In the genomic region with DNA sequence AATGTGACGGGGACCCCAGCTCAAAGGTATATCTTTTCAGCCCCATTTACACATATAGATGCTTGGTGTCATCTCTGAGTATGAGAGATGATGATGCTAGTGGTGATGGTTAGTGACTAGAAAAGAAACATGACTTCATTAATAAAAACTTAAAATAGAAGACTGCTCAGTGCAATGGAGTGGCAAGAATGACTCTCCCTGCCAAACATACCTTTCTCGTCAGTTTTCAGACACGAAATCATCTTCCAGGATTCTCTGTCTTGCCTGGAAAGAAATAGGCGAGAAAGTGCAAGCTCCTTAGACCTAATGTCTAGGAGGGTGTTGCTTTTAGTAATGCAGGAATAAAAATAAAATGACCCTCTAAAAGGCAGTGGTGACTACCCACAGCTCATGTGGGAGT, we compare ENCODE assay signal across 35 cellular contexts.
DNase-seq lines count a peak whose midpoint lies in the region; ATAC-seq and TF ChIP-seq lines count a peak whose summit lies in the region.
"Had no signal": no experiment of that assay in that cellular context is flagged by ENCODE, and none has a peak within 500 bp of the region (broad histone marks: within the 10 kb centered on the region; RNA-seq: fewer than 3 reads in every experiment).

No MANE protein-coding gene starts in this region.

- no peaks in the 10 kb centered on the region for H3K9me1 ChIP-seq in IMR-90 (ENCODE audit: insufficient read depth, low read length)

- H3K27ac ChIP-seq in IMR-90 (ENCODE audit: insufficient read depth, low read length) = no peak overlapping the region
- H3K27ac ChIP-seq in mesendoderm (ENCODE audit: low read depth, low read length) = no peak overlapping the region
- H3K27ac ChIP-seq: 22Rv1, body of pancreas, foreskin keratinocyte, parathyroid adenoma, right atrium auricular region, spleen had no signal

- no peak overlapping the region; the same call in 1 of the 2 replicates for H3K14ac ChIP-seq in IMR-90 (replicated peaks; ENCODE audit: low read depth, low read length)

- H3K9me3 ChIP-seq in IMR-90 (ENCODE audit: control insufficient read depth, insufficient read depth, low read length) = no peaks in the 10 kb centered on the region
- H3K9me3 ChIP-seq: body of pancreas, right atrium auricular region, spleen had no signal

- intact Hi-C loops in IMR-90 (cut with micrococcal nuclease) = loop anchor here (10.0 kb wide), 1 partner anchor 334 kb away; no protein-coding TSS in a partner anchor

- POLR2A ChIA-PET in IMR-90 (lab: Charles Lee; ENCODE audit: unreplicated experiment) = interaction anchor here (0.6 kb wide), 1 partner anchor 8 kb away, joined by 4 read pairs; no protein-coding TSS in a partner anchor

- H3K4me3 ChIP-seq in IMR-90 (ENCODE audit: insufficient read depth, low read depth, low read length) = no peak overlapping the region
- H3K4me3 ChIP-seq in epithelial cell of proximal tubule (ENCODE audit: low read depth, low read length) = no peak overlapping the region
- no peak overlapping the region for H3K4me3 ChIP-seq in mesendoderm (ENCODE audit: low read length)
- H3K4me3 ChIP-seq: body of pancreas, GM23338, right atrium auricular region, spleen had no signal

- H3K36me3 Mint-ChIP-seq in activated naive CD8-positive, alpha-beta T cell treated with anti-CD3 and anti-CD28 coated beads for 36 hours = no peaks in the 10 kb centered on the region
- H3K36me3 Mint-ChIP-seq: CD8-positive, alpha-beta T cell; memory B cell had no signal

- CTCF ChIA-PET in IMR-90 (lab: Yijun Ruan, JAX) = interaction anchor here (0.7 kb wide), 1 partner anchor 230 kb away, joined by 3 read pairs; no protein-coding TSS in a partner anchor

- H4K5ac ChIP-seq in IMR-90 (ENCODE audit: low read depth, low read length) (no peak overlapping the region), mesendoderm (ENCODE audit: low read length) (no peak overlapping the region)

- no peak overlapping the region for H2AFZ ChIP-seq in IMR-90 (replicated peaks; ENCODE audit: low read length, poor library complexity)
- H2AFZ ChIP-seq: GM23338, parathyroid adenoma had no signal

- H3K56ac ChIP-seq in IMR-90 (ENCODE audit: extremely low read depth, insufficient read depth, low read length) (no peak overlapping the region), mesendoderm (ENCODE audit: low read length) (no peak overlapping the region)

- no TSS peak for BruUV-seq in IMR-90 (replicated peaks; lab: Mats Ljungman, UMichigan)

- H3K9ac ChIP-seq in IMR-90 (ENCODE audit: low read depth, low read length) (no peak overlapping the region), mesendoderm (ENCODE audit: low read length) (no peak overlapping the region)
- H3K9ac ChIP-seq: parathyroid adenoma had no signal

- no peak overlapping the region; the same call in 2 of the 3 replicates for H2BK15ac ChIP-seq in IMR-90 (ENCODE audit: low read depth, low read length)
- H2BK15ac ChIP-seq in mesendoderm (replicated peaks; ENCODE audit: low read depth) = no peak overlapping the region

- TF ChIP-seq CTCF in IMR-90 (conservative IDR thresholded peaks at IDR 0.05; ENCODE audit: low read depth, low read length) = no peak
- TF ChIP-seq CTCF in epithelial cell of proximal tubule (conservative IDR thresholded peaks at IDR 0.05; ENCODE audit: low read depth, low read length) = no peak

- dilution Hi-C loops in IMR-90 (cut with HindIII; ENCODE audit: low sequenced_read_pairs, unreplicated experiment) = no loop called here

- H2BK120ac ChIP-seq in IMR-90 (ENCODE audit: low read depth, low read length) (peak overlapping the region; percentile 84; the same call in 1 of the 2 replicates), mesendoderm (ENCODE audit: low read depth, low read length) (no peak overlapping the region)

- no peaks in the 10 kb centered on the region for H3K9me3 Mint-ChIP-seq in activated naive CD8-positive, alpha-beta T cell treated with anti-CD3 and anti-CD28 coated beads for 36 hours
- H3K9me3 Mint-ChIP-seq: activated naive CD8-positive, alpha-beta T cell treated with anti-CD3 and anti-CD28 coated beads, Interleukin-2, amount 50 U/mL, for 24 hours; CD8-positive, alpha-beta T cell; endodermal cell; GM23338; memory B cell; neural crest cell; T-helper 1 cell treated with Interleukin-12 subunit alpha and Interleukin-12 subunit beta and Interleukin-4 antibody, amounts not matched to agents 30 μg/mL and 1 μg/mL, for 36 hours had no signal

- H3K4ac ChIP-seq in IMR-90 (ENCODE audit: low read depth, low read length) (no peak overlapping the region), mesendoderm (ENCODE audit: low read depth, low read length) (no peak overlapping the region)

- no peak for TF ChIP-seq POLR2A in IMR-90 (IDR thresholded peaks at IDR 0.05; ENCODE audit: low read depth, low read length)

- whole genome bisulfite sequencing in IMR-90 (ENCODE audit: extremely low coverage in 2 of 2, insufficient read length in 1 of 2), 2 experiments = no CpG with 5 or more reads among the region's 4 CpGs
- WGBS in mesendoderm (ENCODE audit: extremely low coverage, insufficient coverage, low lambda C conversion rate) = no CpG with 5 or more reads among the region's 4 CpGs

- H2BK5ac ChIP-seq in IMR-90 (ENCODE audit: low read depth, low read length, poor library complexity, severe bottlenecking) (peak overlapping the region; percentile 81), mesendoderm (ENCODE audit: low read length) (no peak overlapping the region)

- H3K4me1 ChIP-seq in IMR-90 (ENCODE audit: control insufficient read depth, insufficient read depth, low read length) = peaks cover 4% of the 10 kb centered on the region; the same call in 1 of the 2 replicates
- no peaks in the 10 kb centered on the region for H3K4me1 ChIP-seq in mesendoderm (ENCODE audit: control insufficient read depth, low read depth, low read length)
- H3K4me1 ChIP-seq: body of pancreas, foreskin keratinocyte, parathyroid adenoma, right atrium auricular region, spleen had no signal

- no peaks in the 10 kb centered on the region for H4K20me1 ChIP-seq in IMR-90 (ENCODE audit: insufficient read depth, low read length)

- H3K18ac ChIP-seq in IMR-90 (ENCODE audit: low read depth, low read length) (no peak overlapping the region; the same call in 1 of the 2 replicates), mesendoderm (ENCODE audit: low read length) (no peak overlapping the region)

- H4K8ac ChIP-seq in IMR-90 (ENCODE audit: low read depth in 2 of 2, low read length in 2 of 2) = peak overlapping the region in 1 of 2 experiments; percentile 30; a peak in 1 of 4 replicates
- H4K8ac ChIP-seq in mesendoderm (ENCODE audit: low read depth, low read length) = no peak overlapping the region

- H3K4me1 Mint-ChIP-seq in activated naive CD8-positive, alpha-beta T cell treated with anti-CD3 and anti-CD28 coated beads for 36 hours = no peaks in the 10 kb centered on the region
- H3K4me1 Mint-ChIP-seq: activated naive CD8-positive, alpha-beta T cell treated with anti-CD3 and anti-CD28 coated beads, Interleukin-2, amount 50 U/mL, for 24 hours; memory B cell; neural crest cell had no signal

- in situ Hi-C loops in IMR-90 (cut with MboI; ENCODE audit: low sequenced_read_pairs) = no loop called here

- no peak for TF ChIP-seq RAD21 in IMR-90 (IDR thresholded peaks at IDR 0.05; ENCODE audit: low read length)

- no peaks in the 10 kb centered on the region for H3K79me1 ChIP-seq in IMR-90 (ENCODE audit: low read depth in 1 of 2, low read length in 2 of 2)
- H3K79me1 ChIP-seq in mesendoderm (ENCODE audit: low read length) = no peaks in the 10 kb centered on the region

- H3K27me3 ChIP-seq in IMR-90 (ENCODE audit: control insufficient read depth, insufficient read depth, low read length) (peaks cover 8% of the 10 kb centered on the region), mesendoderm (ENCODE audit: insufficient read depth, low read length, poor library complexity) (no peaks in the 10 kb centered on the region)
- H3K27me3 ChIP-seq: body of pancreas, right atrium auricular region had no signal

- no peak overlapping the region; the same call in 1 of the 2 replicates for H2AK5ac ChIP-seq in IMR-90 (ENCODE audit: low read depth, low read length)
- H2AK5ac ChIP-seq in mesendoderm (ENCODE audit: low read length) = no peak overlapping the region

- DNase-seq in NCI-H446 treated with DMSO at 0.1 percent for 48 hours (lab: John Stamatoyannopoulos, UW) = peak; percentile 14
- DNase-seq in NCI-H446 (lab: John Stamatoyannopoulos, UW) = no peak
- DNase-seq in IMR-90 = peak; percentile 54
- DNase-seq in epithelial cell of proximal tubule (ENCODE audit: low read depth) = peak; percentile 26
- DNase-seq in renal cortical epithelial cell (ENCODE audit: low read depth) = peak; percentile 21
- no peak for DNase-seq in mesendoderm
- no peak for DNase-seq in activated naive CD8-positive, alpha-beta T cell treated with anti-CD3 and anti-CD28 coated beads for 36 hours
- DNase-seq: activated gamma-delta T cell treated with Interleukin-2 at 50 U/mL for 16 hours; activated naive CD8-positive, alpha-beta T cell treated with anti-CD3 and anti-CD28 coated beads, Interleukin-2, amount 50 U/mL, for 24 hours; activated T-cell treated with anti-CD3 and anti-CD28 coated beads, Interleukin-2, amount 50 U/mL, for 48 hours; AML-193; body of pancreas; CD8-positive, alpha-beta T cell; dermis blood vessel endothelial cell; DMS 273 treated with DMSO at 0.1 percent for 48 hours; endodermal cell; foreskin keratinocyte; hippocampal formation; KBM-7; NCI-H1930; NCI-H2171 treated with DMSO at 0.1 percent for 48 hours; OCI-M1; spleen; stimulated activated CD4-positive, alpha-beta T cell treated with anti-CD3 and anti-CD28 coated beads, Interleukin-2, amount 100 ng/mL, for 24 hours; stimulated activated naive CD8-positive, alpha-beta T cell treated with anti-CD3 and anti-CD28 coated beads, Interleukin-15, Interleukin-2, amounts not matched to agents 100 U/mL and 50 U/mL, for 24 hours had no signal

- H2BK20ac ChIP-seq in IMR-90 (ENCODE audit: low read depth, low read length) = no peak overlapping the region; the same call in 1 of the 2 replicates

- no peak overlapping the region for H4K91ac ChIP-seq in IMR-90 (ENCODE audit: insufficient read depth, low read depth, low read length)

- H3K4me3 Mint-ChIP-seq in activated naive CD8-positive, alpha-beta T cell treated with anti-CD3 and anti-CD28 coated beads for 36 hours = no peak overlapping the region
- H3K4me3 Mint-ChIP-seq: activated naive CD8-positive, alpha-beta T cell treated with anti-CD3 and anti-CD28 coated beads, Interleukin-2, amount 50 U/mL, for 24 hours; CD8-positive, alpha-beta T cell; endodermal cell; GM23338; memory B cell; neural crest cell; T-helper 1 cell treated with Interleukin-12 subunit alpha and Interleukin-12 subunit beta and Interleukin-4 antibody, amounts not matched to agents 30 μg/mL and 1 μg/mL, for 36 hours had no signal

- H3K79me2 ChIP-seq in mesendoderm (ENCODE audit: control insufficient read depth, insufficient read depth, low read length) = no peaks in the 10 kb centered on the region
- H3K79me2 ChIP-seq: parathyroid adenoma had no signal

- H3K36me3 ChIP-seq in IMR-90 (ENCODE audit: control insufficient read depth, insufficient read depth, low read length) (no peaks in the 10 kb centered on the region), mesendoderm (ENCODE audit: control insufficient read depth, insufficient read depth, low read length) (no peaks in the 10 kb centered on the region)
- H3K36me3 ChIP-seq: right atrium auricular region, spleen had no signal

- H3K4me2 ChIP-seq in IMR-90 (ENCODE audit: low read depth, low read length) (no peak overlapping the region; the same call in 1 of the 2 replicates), mesendoderm (ENCODE audit: low read length) (no peak overlapping the region)
- H3K4me2 ChIP-seq: GM23338 had no signal

- no peak overlapping the region for H3K27ac Mint-ChIP-seq in activated naive CD8-positive, alpha-beta T cell treated with anti-CD3 and anti-CD28 coated beads for 36 hours
- H3K27ac Mint-ChIP-seq: activated naive CD8-positive, alpha-beta T cell treated with anti-CD3 and anti-CD28 coated beads, Interleukin-2, amount 50 U/mL, for 24 hours; CD8-positive, alpha-beta T cell; endodermal cell; GM23338; memory B cell; T-helper 1 cell treated with Interleukin-12 subunit alpha and Interleukin-12 subunit beta and Interleukin-4 antibody, amounts not matched to agents 30 μg/mL and 1 μg/mL, for 36 hours had no signal

- H2AK9ac ChIP-seq in IMR-90 (replicated peaks; ENCODE audit: low read depth, low read length, poor library complexity) = no peak overlapping the region

- H3K23ac ChIP-seq in IMR-90 (ENCODE audit: low read depth, low read length) (no peak overlapping the region), mesendoderm (ENCODE audit: low read length) (no peak overlapping the region)

- peak; percentile 32 for ATAC-seq in IMR-90 (ENCODE audit: low read depth)
- no peak for ATAC-seq in HG02798 (IDR thresholded peaks at IDR 0.05; ENCODE audit: poor library complexity, unreplicated experiment)
- ATAC-seq: activated naive CD8-positive, alpha-beta T cell treated with anti-CD3 and anti-CD28 coated beads, Interleukin-2, amount 50 U/mL, for 24 hours; body of pancreas; CD8-positive, alpha-beta T cell; esophagus mucosa; foreskin keratinocyte; GM23338; SK-N-SH treated with all-trans-retinoic acid at 6 μM for 48 hours; stimulated activated naive CD8-positive, alpha-beta T cell treated with anti-CD3 and anti-CD28 coated beads, Interleukin-15, Interleukin-2, amounts not matched to agents 100 U/mL and 50 U/mL, for 24 hours had no signal

- no peaks in the 10 kb centered on the region for H3K27me3 Mint-ChIP-seq in activated naive CD8-positive, alpha-beta T cell treated with anti-CD3 and anti-CD28 coated beads for 36 hours

Comparison
In these comparisons a context has a peak if more than half of its experiments do, and no peak if none do; other contexts are left out.
1. DNase-seq: peak in NCI-H446 treated with DMSO at 0.1 percent for 48 hours (single experiment), IMR-90 (single experiment), epithelial cell of proximal tubule (single experiment) and renal cortical epithelial cell (single experiment); none in NCI-H446 (0 of 2), mesendoderm (single experiment) and activated naive CD8-positive, alpha-beta T cell treated with anti-CD3 and anti-CD28 coated beads for 36 hours (single experiment).